8 cellular contexts compared by ENCODE assay signal in the genomic region with DNA sequence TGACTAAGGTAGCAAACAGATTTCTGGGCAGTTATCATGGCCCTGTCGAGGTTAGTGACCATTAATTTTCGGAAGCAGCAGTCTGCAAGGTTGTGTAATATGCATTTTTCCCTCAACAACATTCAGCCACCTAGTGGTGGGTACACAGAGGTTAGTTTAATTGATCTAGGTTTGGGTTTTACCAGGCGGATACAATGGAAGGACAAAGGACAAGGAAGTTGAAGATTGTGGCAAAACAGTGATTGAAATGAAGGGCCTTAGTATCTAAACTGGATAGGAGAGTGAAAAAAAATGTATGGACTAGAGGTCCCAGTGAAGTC. TPM values are rescaled to one million over a fixed set of nuclear protein-coding genes. Genes with fewer than 3 reads are reported as not detected.
DNase-seq lines count a peak whose midpoint lies in the region; ATAC-seq, FAIRE-seq and TF ChIP-seq lines count a peak whose summit lies in the region.

No MANE protein-coding gene starts in this region.

- H3K9me3 ChIP-seq in WERI-Rb-1 (ENCODE audit: severe bottlenecking) = no peaks in the 10 kb centered on the region
- no peaks in the 10 kb centered on the region for H3K9me3 ChIP-seq in lower lobe of right lung

- H3K27ac ChIP-seq in WERI-Rb-1 (no peak overlapping the region), lower lobe of right lung (peak overlapping the region; percentile 95)

- DNase-seq in DMS153 (lab: John Stamatoyannopoulos, UW) (peak; percentile 46), HTR-8/SVneo (ENCODE audit: insufficient read length, low spot score) (peak; percentile 29), WERI-Rb-1 (no peak), lower lobe of right lung (no peak), NCI-H524 treated with DMSO at 0.1 percent for 48 hours (lab: John Stamatoyannopoulos, UW) (no peak), posterior cingulate gyrus (no peak)

- H3K4me3 ChIP-seq in WERI-Rb-1 (ENCODE audit: low read depth, low read length) (no peak overlapping the region), lower lobe of right lung (no peak overlapping the region)

- no peak for ATAC-seq in lower lobe of right lung
- ATAC-seq in GM18511 (IDR thresholded peaks at IDR 0.05; ENCODE audit: unreplicated experiment) = no peak
- ATAC-seq in HG03095 (IDR thresholded peaks at IDR 0.05; ENCODE audit: unreplicated experiment) = no peak

- TF ChIP-seq CTCF in WERI-Rb-1 (IDR thresholded peaks at IDR 0.05; ENCODE audit: low read depth, low read length) (peak; percentile 48; the same call in 1 of the 2 replicates), lower lobe of right lung (IDR thresholded peaks at IDR 0.05) (peak; percentile 37)

- intact Hi-C loops in lower lobe of right lung (cut with DNase I) (no loop called here), posterior cingulate gyrus (cut with DNase I) (no loop called here)

- H3K36me3 ChIP-seq in WERI-Rb-1 = no peaks in the 10 kb centered on the region
- no peaks in the 10 kb centered on the region for H3K36me3 ChIP-seq in lower lobe of right lung

- no peak for FAIRE-seq in HTR-8/SVneo (lab: Jason Lieb, UNC)

- H3K27me3 ChIP-seq in WERI-Rb-1 (ENCODE audit: insufficient read depth, low read depth, severe bottlenecking) (no peaks in the 10 kb centered on the region), lower lobe of right lung (ENCODE audit: low read depth) (no peaks in the 10 kb centered on the region)

- peaks cover 52% of the 10 kb centered on the region for H3K4me1 ChIP-seq in lower lobe of right lung

RNA-seq across cellular contexts. Expression of a gene that starts 2.6 kb away (rescaled TPM):
- 14.5 TPM for total RNA-seq in lower lobe of right lung

RNA-seq across cellular contexts. Expression of a gene that starts 2.9 kb away (rescaled TPM):
- total RNA-seq in lower lobe of right lung = 22.6 TPM

RNA-seq across cellular contexts. Expression of a gene that starts 53.8 kb away (rescaled TPM):
- not detected for total RNA-seq in lower lobe of right lung

Comparison
In these comparisons a context has a peak if more than half of its experiments do, and no peak if none do; other contexts are left out.
1. DNase-seq: peak in DMS153 (single experiment) and HTR-8/SVneo (single experiment); none in WERI-Rb-1 (single experiment), lower lobe of right lung (single experiment), NCI-H524 treated with DMSO at 0.1 percent for 48 hours (single experiment) and posterior cingulate gyrus (0 of 10).